Comparison of ENCODE assay signal across 14 cellular contexts in the genomic region with DNA sequence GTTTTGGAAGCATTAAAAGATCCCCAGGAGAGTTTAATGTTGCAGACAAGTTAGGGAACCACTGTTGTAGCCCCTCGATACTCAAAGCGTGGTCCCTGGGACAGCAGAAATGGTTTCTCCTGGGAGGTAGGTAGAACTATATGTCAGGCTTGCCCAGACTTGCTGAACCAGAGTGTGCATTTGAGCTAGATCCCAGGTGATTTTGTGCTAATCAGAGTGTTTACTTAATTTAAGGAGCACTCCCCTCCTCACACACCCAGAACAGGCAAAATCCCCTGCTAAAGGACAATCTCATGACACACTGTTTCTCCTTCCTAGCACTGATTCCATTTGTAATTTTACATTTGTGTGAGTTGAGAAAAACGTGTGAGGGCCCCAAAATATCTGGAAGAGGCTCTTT. TPM values are rescaled to one million over a fixed set of nuclear protein-coding genes. Genes with fewer than 3 reads are reported as not detected.
"Had no signal": no experiment of that assay in that cellular context is flagged by ENCODE, and none has a peak within 500 bp of the region (broad histone marks: within the 10 kb centered on the region; RNA-seq: fewer than 3 reads in every experiment).

No MANE protein-coding gene starts in this region.

- H2AFZ ChIP-seq: parathyroid adenoma had no signal

- H3K4me3 ChIP-seq: adrenal gland, sigmoid colon, tibial nerve had no signal

- H3K9ac ChIP-seq: parathyroid adenoma had no signal

- H3K27me3 ChIP-seq: adrenal gland, sigmoid colon, tibial nerve had no signal

- H3K27ac ChIP-seq: adrenal gland, parathyroid adenoma, sigmoid colon, tibial nerve had no signal

- DNase-seq: activated CD4-positive, alpha-beta T cell treated with anti-CD3 and anti-CD28 coated beads for 36 hours; activated CD4-positive, alpha-beta T cell treated with anti-CD3 and anti-CD28 coated beads, Interleukin-2, amount 50 U/mL, for 48 hours; activated gamma-delta T cell; adrenal gland; caudate nucleus; erythroblast; immature natural killer cell; mesendoderm; natural killer cell; sigmoid colon; stimulated activated CD8-positive, alpha-beta memory T cell treated with anti-CD3 and anti-CD28 coated beads, Interleukin-4, amount 100 ng/mL, for 48 hours; stimulated activated naive CD4-positive, alpha-beta T cell had no signal

- H3K9me3 ChIP-seq: adrenal gland, sigmoid colon, tibial nerve had no signal

- H3K4me1 ChIP-seq: parathyroid adenoma had no signal

- H3K36me3 ChIP-seq: adrenal gland, sigmoid colon, tibial nerve had no signal

RNA-seq across cellular contexts. Expression of gene LMCD1, which starts 24.3 kb away (rescaled TPM):
- total RNA-seq: natural killer cell had no signal
